12 cellular contexts compared by ENCODE assay signal in the genomic region with DNA sequence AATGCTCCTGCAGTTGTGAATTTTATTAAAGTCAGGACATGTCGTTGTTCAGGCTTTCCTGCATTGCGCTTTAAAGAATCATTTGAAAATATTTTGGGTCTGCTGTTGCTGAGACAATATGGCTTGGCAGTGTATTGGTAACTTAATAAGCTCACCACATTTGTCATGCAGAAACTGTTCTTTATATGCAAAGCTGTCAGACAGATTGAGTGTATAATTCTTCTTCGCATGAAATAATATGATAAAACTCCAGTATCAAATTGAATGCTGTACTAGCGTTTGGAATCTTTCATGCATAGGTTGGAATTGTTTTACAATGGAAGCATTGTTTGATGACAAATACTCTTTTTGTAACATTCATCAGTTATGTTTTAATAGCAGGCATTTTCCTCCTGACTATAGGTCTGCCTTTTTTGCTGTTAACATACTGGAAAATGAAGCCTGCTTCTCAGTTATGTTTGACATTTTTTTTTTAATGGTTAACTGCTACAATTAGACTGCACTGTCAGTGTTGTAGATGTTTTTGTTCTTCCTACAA. TPM values are rescaled to one million over a fixed set of nuclear protein-coding genes. Genes with fewer than 3 reads are reported as not detected.
DNase-seq lines count a peak whose midpoint lies in the region; ATAC-seq, FAIRE-seq and TF ChIP-seq lines count a peak whose summit lies in the region.
"Had no signal": no experiment of that assay in that cellular context is flagged by ENCODE, and none has a peak within 500 bp of the region (broad histone marks: within the 10 kb centered on the region; RNA-seq: fewer than 3 reads in every experiment).

No MANE protein-coding gene starts in this region.

- no peaks in the 10 kb centered on the region for H3K4me1 Mint-ChIP-seq in natural killer cell
- H3K4me1 Mint-ChIP-seq: central memory CD8-positive, alpha-beta T cell had no signal

- no peak overlapping the region for H3K4me3 Mint-ChIP-seq in natural killer cell
- H3K4me3 Mint-ChIP-seq: central memory CD8-positive, alpha-beta T cell had no signal

- H3K36me3 Mint-ChIP-seq in natural killer cell, result no peaks in the 10 kb centered on the region

- intact Hi-C loops in spleen (cut with DNase I; ENCODE audit: low total_unique reads) (no loop called here), natural killer cell (cut with micrococcal nuclease) (no loop called here)

- no peaks in the 10 kb centered on the region for H4K20me1 ChIP-seq in hepatocyte (ENCODE audit: insufficient read depth, poor library complexity, severe bottlenecking)

- peaks cover 59% of the 10 kb centered on the region for H3K79me2 ChIP-seq in hepatocyte

- H3K9me3 Mint-ChIP-seq in natural killer cell, result peaks cover 0 to 5% of the 10 kb centered on the region in 2 donors

- no peak for TF ChIP-seq CTCF in hepatocyte (IDR thresholded peaks at IDR 0.05; ENCODE audit: poor library complexity)
- no peak for TF ChIP-seq CTCF in spleen (IDR thresholded peaks at IDR 0.05 in 8 of 11, conservative IDR thresholded peaks at IDR 0.05 in 3 of 11)
- TF ChIP-seq CTCF in natural killer cell (IDR thresholded peaks at IDR 0.05), result no peak

- peak overlapping the region; percentile 88 for H3K27ac ChIP-seq in hepatocyte
- peak overlapping the region in 6 of 8 donors; percentile 1 to 72 (median 64) for H3K27ac ChIP-seq in spleen

- DNase-seq in adipocyte (ENCODE audit: low read depth) (no peak), hepatocyte (ENCODE audit: low spot score) (no peak), spleen (no peak), GM19239 (ENCODE audit: insufficient read length, low spot score) (no peak), anterior cingulate cortex (lab: John Stamatoyannopoulos, UW) (no peak), natural killer cell (no peak)
- DNase-seq: activated T-cell treated with anti-CD3 and anti-CD28 coated beads, Interleukin-2, amount 50 U/mL, for 48 hours; KBM-7 had no signal

- H3K9ac ChIP-seq in adipocyte (ENCODE audit: low read length), result peak overlapping the region; percentile 87

- H3K4me2 ChIP-seq in hepatocyte, result peak overlapping the region; percentile 66

- TF ChIP-seq EP300 in Ishikawa (IDR thresholded peaks at IDR 0.05; ENCODE audit: borderline replicate concordance), result peak; percentile 90

- H3K4me1 ChIP-seq in adipocyte (ENCODE audit: control insufficient read depth, insufficient read depth, low read length) (peaks cover 70% of the 10 kb centered on the region), hepatocyte (ENCODE audit: insufficient read depth) (peaks cover 25% of the 10 kb centered on the region), spleen (peaks cover 3 to 25% (median 8%) of the 10 kb centered on the region in 6 donors)

- no peaks in the 10 kb centered on the region for H3K27me3 Mint-ChIP-seq in natural killer cell (ENCODE audit: low read depth in 2 of 2)
- H3K27me3 Mint-ChIP-seq: central memory CD8-positive, alpha-beta T cell had no signal

- no peaks in the 10 kb centered on the region for H3K36me3 ChIP-seq in adipocyte (ENCODE audit: control insufficient read depth, insufficient read depth, low read length, severe bottlenecking)
- no peaks in the 10 kb centered on the region for H3K36me3 ChIP-seq in hepatocyte (replicated peaks; ENCODE audit: insufficient read depth, low read depth)
- H3K36me3 ChIP-seq in spleen, result no peaks in the 10 kb centered on the region
- H3K36me3 ChIP-seq: HAP-1 had no signal

- ATAC-seq in GM18498 (IDR thresholded peaks at IDR 0.05; ENCODE audit: unreplicated experiment) (no peak), natural killer cell (no peak)

- TF ChIP-seq POLR2A in spleen (IDR thresholded peaks at IDR 0.05), result no peak

- WGBS in hepatocyte (ENCODE audit: low lambda C conversion rate, missing lambda C conversion rate), result 73% methylated on average over 4 of the region's 4 CpGs
- 84 to 90% (median 86%) methylated on average over 4 of the region's 4 CpGs for WGBS in spleen, 5 donors

- H3K4me3 ChIP-seq in adipocyte (ENCODE audit: low read length), result peak overlapping the region; percentile 76
- no peak overlapping the region for H3K4me3 ChIP-seq in hepatocyte
- no peak overlapping the region for H3K4me3 ChIP-seq in spleen
- H3K4me3 ChIP-seq: HAP-1 had no signal

- no peaks in the 10 kb centered on the region for H3K9me3 ChIP-seq in adipocyte (ENCODE audit: control insufficient read depth, low read length)
- H3K9me3 ChIP-seq in hepatocyte (ENCODE audit: low read depth), result no peaks in the 10 kb centered on the region
- no peaks in the 10 kb centered on the region for H3K9me3 ChIP-seq in spleen
- H3K9me3 ChIP-seq: HAP-1 had no signal

- H3K27me3 ChIP-seq in adipocyte (replicated peaks; ENCODE audit: control insufficient read depth, insufficient read depth, low read length) (no peaks in the 10 kb centered on the region), hepatocyte (no peaks in the 10 kb centered on the region), spleen (replicated peaks in 1 of 7) (no peaks in the 10 kb centered on the region)

- H3K27ac Mint-ChIP-seq in natural killer cell, result no peak overlapping the region

- TF ChIP-seq RAD21 in Ishikawa (IDR thresholded peaks at IDR 0.05; ENCODE audit: low read depth), result peak; percentile 24; the same call in 1 of the 2 replicates

- no peaks in the 10 kb centered on the region for H3K9me2 ChIP-seq in hepatocyte (replicated peaks; ENCODE audit: insufficient read depth)

- no peak for FAIRE-seq in GM19239 (lab: Jason Lieb, UNC)

- H2AFZ ChIP-seq in hepatocyte, result no peak overlapping the region

TF ChIP-seq in Ishikawa, 13 proteins besides CTCF, POLR2A, EP300 and RAD21:
- TF ChIP-seq YY1 (IDR thresholded peaks at IDR 0.05; ENCODE audit: low read depth) (no peak), TCF12 (IDR thresholded peaks at IDR 0.05; ENCODE audit: low read depth) (peak; percentile 73; the same call in 1 of the 2 replicates), CREB1 (IDR thresholded peaks at IDR 0.05; ENCODE audit: low read depth) (peak; percentile 24; the same call in 1 of the 2 replicates), FOXM1 (IDR thresholded peaks at IDR 0.05; ENCODE audit: borderline replicate concordance, low read depth) (peak; percentile 91), ZBTB7A (IDR thresholded peaks at IDR 0.05; ENCODE audit: low read depth) (no peak), NFIC (IDR thresholded peaks at IDR 0.05) (peak; percentile 83), EGR1 (IDR thresholded peaks at IDR 0.05) (no peak), TAF1 (IDR thresholded peaks at IDR 0.05; ENCODE audit: low read depth) (no peak), CEBPB (IDR thresholded peaks at IDR 0.05) (no peak)
- TF ChIP-seq, protein P1, sequence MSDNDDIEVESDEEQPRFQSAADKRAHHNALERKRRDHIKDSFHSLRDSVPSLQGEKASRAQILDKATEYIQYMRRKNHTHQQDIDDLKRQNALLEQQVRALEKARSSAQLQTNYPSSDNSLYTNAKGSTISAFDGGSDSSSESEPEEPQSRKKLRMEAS (IDR thresholded peaks at IDR 0.05), result no peak
- TF ChIP-seq, protein P2, sequence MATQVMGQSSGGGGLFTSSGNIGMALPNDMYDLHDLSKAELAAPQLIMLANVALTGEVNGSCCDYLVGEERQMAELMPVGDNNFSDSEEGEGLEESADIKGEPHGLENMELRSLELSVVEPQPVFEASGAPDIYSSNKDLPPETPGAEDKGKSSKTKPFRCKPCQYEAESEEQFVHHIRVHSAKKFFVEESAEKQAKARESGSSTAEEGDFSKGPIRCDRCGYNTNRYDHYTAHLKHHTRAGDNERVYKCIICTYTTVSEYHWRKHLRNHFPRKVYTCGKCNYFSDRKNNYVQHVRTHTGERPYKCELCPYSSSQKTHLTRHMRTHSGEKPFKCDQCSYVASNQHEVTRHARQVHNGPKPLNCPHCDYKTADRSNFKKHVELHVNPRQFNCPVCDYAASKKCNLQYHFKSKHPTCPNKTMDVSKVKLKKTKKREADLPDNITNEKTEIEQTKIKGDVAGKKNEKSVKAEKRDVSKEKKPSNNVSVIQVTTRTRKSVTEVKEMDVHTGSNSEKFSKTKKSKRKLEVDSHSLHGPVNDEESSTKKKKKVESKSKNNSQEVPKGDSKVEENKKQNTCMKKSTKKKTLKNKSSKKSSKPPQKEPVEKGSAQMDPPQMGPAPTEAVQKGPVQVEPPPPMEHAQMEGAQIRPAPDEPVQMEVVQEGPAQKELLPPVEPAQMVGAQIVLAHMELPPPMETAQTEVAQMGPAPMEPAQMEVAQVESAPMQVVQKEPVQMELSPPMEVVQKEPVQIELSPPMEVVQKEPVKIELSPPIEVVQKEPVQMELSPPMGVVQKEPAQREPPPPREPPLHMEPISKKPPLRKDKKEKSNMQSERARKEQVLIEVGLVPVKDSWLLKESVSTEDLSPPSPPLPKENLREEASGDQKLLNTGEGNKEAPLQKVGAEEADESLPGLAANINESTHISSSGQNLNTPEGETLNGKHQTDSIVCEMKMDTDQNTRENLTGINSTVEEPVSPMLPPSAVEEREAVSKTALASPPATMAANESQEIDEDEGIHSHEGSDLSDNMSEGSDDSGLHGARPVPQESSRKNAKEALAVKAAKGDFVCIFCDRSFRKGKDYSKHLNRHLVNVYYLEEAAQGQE (IDR thresholded peaks at IDR 0.05; ENCODE audit: low read depth), result no peak
- TF ChIP-seq, protein P3, sequence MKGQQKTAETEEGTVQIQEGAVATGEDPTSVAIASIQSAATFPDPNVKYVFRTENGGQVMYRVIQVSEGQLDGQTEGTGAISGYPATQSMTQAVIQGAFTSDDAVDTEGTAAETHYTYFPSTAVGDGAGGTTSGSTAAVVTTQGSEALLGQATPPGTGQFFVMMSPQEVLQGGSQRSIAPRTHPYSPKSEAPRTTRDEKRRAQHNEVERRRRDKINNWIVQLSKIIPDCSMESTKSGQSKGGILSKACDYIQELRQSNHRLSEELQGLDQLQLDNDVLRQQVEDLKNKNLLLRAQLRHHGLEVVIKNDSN (IDR thresholded peaks at IDR 0.05), result no peak

RNA-seq across cellular contexts. Expression of a gene that starts 53.9 kb away (rescaled TPM):
- 31.4 and 37.1 TPM in 2 replicates for total RNA-seq in hepatocyte
- polyA plus RNA-seq in hepatocyte, result 32.6 and 34.9 TPM in 2 replicates
- 10 to 100 TPM; 34.7 to 81.9 (median 58.1) TPM for total RNA-seq in spleen
- 1 to 10 TPM; 2.6 to 8.8 (median 5.1) TPM for polyA plus RNA-seq in spleen
- under 1 TPM in 1 of 3 donors, not detected in 2; 0.16 TPM for total RNA-seq in natural killer cell

Comparison
In these comparisons a context has a peak if more than half of its experiments do, and no peak if none do; other contexts are left out.
1. RNA of a gene that starts 53.9 kb away (total RNA-seq): 34.7 to 81.9 TPM in spleen and 31.4 to 37.1 TPM in hepatocyte; 0.16 TPM in natural killer cell; every median in the first group is over 10 times any median in the second.